13 cellular contexts compared by ENCODE assay signal in genomic region chr2:216059233-216059834, GRCh38. TPM values are rescaled to one million over a fixed set of nuclear protein-coding genes. Genes with fewer than 3 reads are reported as not detected.
DNase-seq lines count a peak whose midpoint lies in the region; ATAC-seq and TF ChIP-seq lines count a peak whose summit lies in the region.
"Had no signal": no experiment of that assay in that cellular context is flagged by ENCODE, and none has a peak within 500 bp of the region (broad histone marks: within the 10 kb centered on the region; RNA-seq: fewer than 3 reads in every experiment).

No MANE protein-coding gene starts in this region.

- no peaks in the 10 kb centered on the region for H3K9me2 ChIP-seq in SK-N-SH

- no peak overlapping the region for H3K4me3 ChIP-seq in SK-N-SH (ENCODE audit: low read depth in 2 of 2, low read length in 1 of 2)
- H3K4me3 ChIP-seq: thyroid gland had no signal

- H3K27me3 ChIP-seq in SK-N-SH (ENCODE audit: insufficient read depth) = no peaks in the 10 kb centered on the region
- H3K27me3 ChIP-seq: thyroid gland had no signal

- no peak overlapping the region for H2AFZ ChIP-seq in SK-N-SH (ENCODE audit: low read depth)

- H3K9ac ChIP-seq in SK-N-SH = no peak overlapping the region

- DNase-seq in SK-N-SH = no peak
- DNase-seq in germinal center (ENCODE audit: low spot score) = peak; percentile 14
- no peak for DNase-seq in hepatic stellate cell (ENCODE audit: low spot score)
- DNase-seq in DMS53 treated with DMSO at 0.1 percent for 48 hours (lab: John Stamatoyannopoulos, UW; ENCODE audit: unreplicated experiment) = no peak
- DNase-seq: activated naive CD8-positive, alpha-beta T cell treated with anti-CD3 and anti-CD28 coated beads, Interleukin-2, amount 10 ng/mL, durations not matched to agents 7 days and 5 days; DMS53; islet precursor cell; nucleus accumbens; thyroid gland had no signal

- H3F3A ChIP-seq in SK-N-SH (replicated peaks; ENCODE audit: insufficient read depth) = no peaks in the 10 kb centered on the region

- no peak for TF ChIP-seq EP300 in SK-N-SH (IDR thresholded peaks at IDR 0.05; ENCODE audit: borderline replicate concordance in 1 of 2, low read depth in 1 of 2, low read length in 1 of 2)

- CTCF ChIA-PET in SK-N-SH (lab: Yijun Ruan, JAX) = interaction anchor here (0.6 to 2.8 kb wide), 5 partner anchors 10 to 623 kb away, joined by 3 to 20 read pairs (median 5); no protein-coding TSS in a partner anchor

- POLR2A ChIA-PET in SK-N-SH (lab: Yijun Ruan, JAX) = no interaction called here

- no peaks in the 10 kb centered on the region for H3K79me2 ChIP-seq in SK-N-SH (ENCODE audit: insufficient read depth)

- WGBS in SK-N-SH (ENCODE audit: low lambda C conversion rate) = 91% methylated on average over 5 of the region's 5 CpGs

- TF ChIP-seq CTCF in C4-2B (conservative IDR thresholded peaks at IDR 0.05) = peak; percentile 29
- 0 out of 2 replicates have a peak, but pooled peaks have one; percentile 27 for TF ChIP-seq CTCF in GM12874 (IDR thresholded peaks at IDR 0.05; ENCODE audit: insufficient read depth, low read depth, low read length)
- peak; percentile 32; the same call in 1 of the 2 replicates for TF ChIP-seq CTCF in SK-N-SH (IDR thresholded peaks at IDR 0.05)

- peaks cover 5 to 15% of the 10 kb centered on the region in 2 experiments for H3K36me3 ChIP-seq in SK-N-SH (replicated peaks in 1 of 2; ENCODE audit: control insufficient read depth in 1 of 2, insufficient read depth in 2 of 2, low read length in 1 of 2)
- H3K36me3 ChIP-seq: thyroid gland had no signal

- no peak overlapping the region for H3K4me2 ChIP-seq in SK-N-SH

- TF ChIP-seq RAD21 in SK-N-SH (IDR thresholded peaks at IDR 0.05; ENCODE audit: low read length) = no peak

- no peaks in the 10 kb centered on the region for H4K20me1 ChIP-seq in SK-N-SH (ENCODE audit: insufficient read depth)

- ATAC-seq in GM19463 (IDR thresholded peaks at IDR 0.05; ENCODE audit: unreplicated experiment) (no peak), GM18909 (IDR thresholded peaks at IDR 0.05; ENCODE audit: poor library complexity, unreplicated experiment) (no peak)

- H3K27ac ChIP-seq in C4-2B (no peak overlapping the region), SK-N-SH (ENCODE audit: low read depth in 2 of 2, low read length in 1 of 2) (no peak overlapping the region)

- no peaks in the 10 kb centered on the region for H3K9me3 ChIP-seq in SK-N-SH
- H3K9me3 ChIP-seq: thyroid gland had no signal

- H3K4me1 ChIP-seq in SK-N-SH (ENCODE audit: control insufficient read depth in 1 of 2, insufficient read depth in 2 of 2, low read depth in 1 of 2, low read length in 1 of 2) = no peaks in the 10 kb centered on the region; a peak in 2 of 4 replicates

TF ChIP-seq in SK-N-SH, 30 proteins besides CTCF, POLR2A, EP300 and RAD21:
- TF ChIP-seq TCF12 (IDR thresholded peaks at IDR 0.05) (no peak), JUND (IDR thresholded peaks at IDR 0.05) (no peak), MXI1 (IDR thresholded peaks at IDR 0.05; ENCODE audit: low read depth, low read length) (no peak), POLR2AphosphoS5 (IDR thresholded peaks at IDR 0.05; ENCODE audit: low read depth, low read length) (no peak), REST (IDR thresholded peaks at IDR 0.05; ENCODE audit: low read depth, low read length) (no peak), YY1 (IDR thresholded peaks at IDR 0.05; ENCODE audit: low read depth) (no peak), CHD2 (IDR thresholded peaks at IDR 0.05; ENCODE audit: low read length, partially characterized antibody) (no peak), USF2 (IDR thresholded peaks at IDR 0.05; ENCODE audit: borderline replicate concordance, low read depth, low read length) (no peak), MEF2A (IDR thresholded peaks at IDR 0.05; ENCODE audit: borderline replicate concordance, low read depth) (no peak)

RNA-seq across cellular contexts. Expression of gene PECR, which starts 22.3 kb away (rescaled TPM):
- 18.6 and 20.9 TPM in 2 replicates for polyA plus RNA-seq in SK-N-SH (2012; rRNA removed)
- 17.8 and 20.0 TPM in 2 replicates for polyA plus RNA-seq in SK-N-SH (2012; cell fraction: cytosol; rRNA removed)
- polyA plus RNA-seq in SK-N-SH (2012; cell fraction: nucleus; rRNA removed) = 13.8 and 15.3 TPM in 2 replicates

RNA-seq across cellular contexts. Expression of gene TMEM169, which starts 22.4 kb away (rescaled TPM):
- polyA plus RNA-seq in SK-N-SH (2012; rRNA removed) = 0.30 and 0.47 TPM in 2 replicates
- 0.31 and 0.47 TPM in 2 replicates for polyA plus RNA-seq in SK-N-SH (2012; cell fraction: cytosol; rRNA removed)
- polyA plus RNA-seq in SK-N-SH (2012; cell fraction: nucleus; rRNA removed) = 0.02 and 0.19 TPM in 2 replicates

RNA-seq across cellular contexts. Expression of gene MREG, which starts 46.0 kb away (rescaled TPM):
- polyA plus RNA-seq in SK-N-SH (2012; rRNA removed) = 2.5 and 3.5 TPM in 2 replicates
- polyA plus RNA-seq in SK-N-SH (2012; cell fraction: cytosol; rRNA removed) = 3.5 and 3.7 TPM in 2 replicates
- polyA plus RNA-seq in SK-N-SH (2012; cell fraction: nucleus; rRNA removed) = 1.6 and 4.0 TPM in 2 replicates

RNA-seq across cellular contexts. Expression of gene XRCC5, which starts 49.8 kb away (rescaled TPM):
- polyA plus RNA-seq in SK-N-SH (2012; rRNA removed) = 125 and 167 TPM in 2 replicates
- polyA plus RNA-seq in SK-N-SH (2012; cell fraction: cytosol; rRNA removed) = 160 and 162 TPM in 2 replicates
- 124 and 210 TPM in 2 replicates for polyA plus RNA-seq in SK-N-SH (2012; cell fraction: nucleus; rRNA removed)
